ENCODE assay signal across 10 cellular contexts in the genomic region with DNA sequence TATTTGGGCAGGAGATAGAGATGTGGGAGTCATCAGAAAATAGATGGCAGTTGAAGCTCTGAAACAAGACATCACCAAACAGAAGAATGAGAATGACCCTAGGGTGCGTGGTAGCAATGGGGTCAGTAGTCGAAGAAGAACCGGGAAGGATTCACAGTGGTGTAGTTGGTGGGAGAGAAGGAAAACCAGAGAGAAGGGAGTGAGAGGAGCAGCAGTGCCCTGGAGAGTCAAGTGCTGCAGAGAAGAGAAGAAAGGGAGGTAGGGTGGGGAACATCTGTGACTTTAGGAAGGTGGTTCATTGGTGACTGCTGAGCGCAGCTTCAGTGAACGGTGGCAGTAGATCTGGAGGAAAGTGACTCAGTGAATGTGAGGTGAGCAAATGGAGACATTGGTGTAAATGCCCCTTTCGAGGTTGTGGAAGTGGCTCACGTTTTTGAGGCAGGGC.
A peak's percentile ranks its signal among the peaks of the same experiment; 100 is the strongest.
DNase-seq lines count a peak whose midpoint lies in the region; ATAC-seq and TF ChIP-seq lines count a peak whose summit lies in the region.
"Had no signal": no experiment of that assay in that cellular context is flagged by ENCODE, and none has a peak within 500 bp of the region (broad histone marks: within the 10 kb centered on the region; RNA-seq: fewer than 3 reads in every experiment).

No MANE protein-coding gene starts in this region.

- peaks cover 2% of the 10 kb centered on the region for H3K36me3 Mint-ChIP-seq in T-helper 1 cell treated with Interleukin-12 subunit alpha and Interleukin-12 subunit beta and Interleukin-4 antibody, amounts not matched to agents 30 μg/mL and 1 μg/mL, for 36 hours (ENCODE audit: low read depth)
- H3K36me3 Mint-ChIP-seq in activated naive CD8-positive, alpha-beta T cell: peaks cover 5% of the 10 kb centered on the region
- no peaks in the 10 kb centered on the region for H3K36me3 Mint-ChIP-seq in nephron progenitor cell (ENCODE audit: low read depth)

- H3K27ac Mint-ChIP-seq in T-helper 1 cell treated with Interleukin-12 subunit alpha and Interleukin-12 subunit beta and Interleukin-4 antibody, amounts not matched to agents 30 μg/mL and 1 μg/mL, for 36 hours: peak overlapping the region; percentile 43
- peak overlapping the region; percentile 95 for H3K27ac Mint-ChIP-seq in activated naive CD8-positive, alpha-beta T cell
- H3K27ac Mint-ChIP-seq in nephron progenitor cell: peak overlapping the region; percentile 19

- H3K27me3 Mint-ChIP-seq in T-helper 1 cell treated with Interleukin-12 subunit alpha and Interleukin-12 subunit beta and Interleukin-4 antibody, amounts not matched to agents 30 μg/mL and 1 μg/mL, for 36 hours (ENCODE audit: low read depth): peaks cover 26% of the 10 kb centered on the region
- H3K27me3 Mint-ChIP-seq in activated naive CD8-positive, alpha-beta T cell: no peaks in the 10 kb centered on the region
- no peaks in the 10 kb centered on the region for H3K27me3 Mint-ChIP-seq in nephron progenitor cell (ENCODE audit: low read depth, poor library complexity)

- TF ChIP-seq CTCF in nephron progenitor cell (IDR thresholded peaks at IDR 0.05): no peak

- ATAC-seq in HG02970 (IDR thresholded peaks at IDR 0.05; ENCODE audit: low FRiP score, unreplicated experiment): peak; percentile 6

- H3K9me3 Mint-ChIP-seq in T-helper 1 cell treated with Interleukin-12 subunit alpha and Interleukin-12 subunit beta and Interleukin-4 antibody, amounts not matched to agents 30 μg/mL and 1 μg/mL, for 36 hours: no peaks in the 10 kb centered on the region
- no peaks in the 10 kb centered on the region for H3K9me3 Mint-ChIP-seq in activated naive CD8-positive, alpha-beta T cell (ENCODE audit: low read depth)
- no peaks in the 10 kb centered on the region for H3K9me3 Mint-ChIP-seq in nephron progenitor cell

- DNase-seq in T-helper 1 cell: no peak
- DNase-seq in nephron progenitor cell: no peak
- no peak for DNase-seq in NCI-H526 (lab: John Stamatoyannopoulos, UW)
- DNase-seq in AG08396 (ENCODE audit: low spot score): no peak
- no peak for DNase-seq in NAMALWA (ENCODE audit: low spot score)
- DNase-seq: left cardiac atrium, NCI-H748 treated with DMSO at 0.1 percent for 48 hours had no signal

- H3K4me1 Mint-ChIP-seq in T-helper 1 cell treated with Interleukin-12 subunit alpha and Interleukin-12 subunit beta and Interleukin-4 antibody, amounts not matched to agents 30 μg/mL and 1 μg/mL, for 36 hours (ENCODE audit: low read depth): peaks cover 38% of the 10 kb centered on the region
- peaks cover 83% of the 10 kb centered on the region for H3K4me1 Mint-ChIP-seq in activated naive CD8-positive, alpha-beta T cell (ENCODE audit: low read depth)
- H3K4me1 Mint-ChIP-seq in nephron progenitor cell: no peaks in the 10 kb centered on the region

- peak overlapping the region; percentile 61 for H3K4me3 Mint-ChIP-seq in T-helper 1 cell treated with Interleukin-12 subunit alpha and Interleukin-12 subunit beta and Interleukin-4 antibody, amounts not matched to agents 30 μg/mL and 1 μg/mL, for 36 hours
- peak overlapping the region; percentile 77 for H3K4me3 Mint-ChIP-seq in activated naive CD8-positive, alpha-beta T cell
- H3K4me3 Mint-ChIP-seq in nephron progenitor cell: no peak overlapping the region

Comparison
In these comparisons a context has a peak if more than half of its experiments do, and no peak if none do; other contexts are left out.
1. H3K27ac Mint-ChIP-seq: peak in every context shown above with its lines; median percentile 95 in activated naive CD8-positive, alpha-beta T cell; 43 in T-helper 1 cell treated with Interleukin-12 subunit alpha and Interleukin-12 subunit beta and Interleukin-4 antibody, amounts not matched to agents 30 μg/mL and 1 μg/mL, for 36 hours; 19 in nephron progenitor cell.